16 cellular contexts compared by ENCODE assay signal in the genomic region with DNA sequence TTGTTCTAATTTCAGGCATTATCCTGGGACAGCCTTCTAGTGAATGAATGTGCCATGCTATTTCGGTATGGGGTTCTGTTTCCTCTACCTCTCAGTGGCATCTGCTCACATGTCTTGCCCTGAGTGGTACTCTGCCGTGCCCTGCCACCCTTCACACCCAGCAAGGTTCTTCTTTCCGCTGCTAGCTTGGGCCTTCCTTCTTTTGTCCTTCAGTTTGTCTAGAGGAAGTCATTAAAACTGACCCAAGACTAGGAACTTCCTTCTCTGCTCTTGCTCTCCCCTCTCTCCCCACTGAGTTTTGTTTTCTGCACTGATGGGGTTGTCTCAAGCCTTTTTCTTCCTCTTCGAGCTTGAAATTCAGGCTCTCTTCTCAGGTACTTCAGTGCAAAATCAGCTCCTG.
DNase-seq lines count a peak whose midpoint lies in the region; ATAC-seq and TF ChIP-seq lines count a peak whose summit lies in the region.
"Had no signal": no experiment of that assay in that cellular context is flagged by ENCODE, and none has a peak within 500 bp of the region (broad histone marks: within the 10 kb centered on the region; RNA-seq: fewer than 3 reads in every experiment).

No MANE protein-coding gene starts in this region.

- H3K4me3 ChIP-seq in left ventricle myocardium inferior = no peak overlapping the region
- H3K4me3 ChIP-seq in OCI-LY7 (ENCODE audit: low read depth, low read length, poor library complexity, severe bottlenecking) = no peak overlapping the region
- H3K4me3 ChIP-seq: ascending aorta, esophagus squamous epithelium, pancreas, Peyer's patch had no signal

- no peak overlapping the region for H3K27ac ChIP-seq in left ventricle myocardium inferior (replicated peaks)
- peak overlapping the region; percentile 38 for H3K27ac ChIP-seq in OCI-LY7 (ENCODE audit: low read depth, low read length, poor library complexity, severe bottlenecking)
- H3K27ac ChIP-seq: ascending aorta, pancreas, Peyer's patch had no signal

- H3K36me3 Mint-ChIP-seq in stimulated activated memory B cell treated with anti-CD40 and anti-IgM and Interleukin-4, amounts not matched to agents 10 μg/mL and 1 μg/mL and 100 μg/mL, for 72 hours = no peaks in the 10 kb centered on the region
- no peaks in the 10 kb centered on the region for H3K36me3 Mint-ChIP-seq in activated naive CD4-positive, alpha-beta T cell treated with anti-CD3 and anti-CD28 coated beads for 36 hours (ENCODE audit: low read depth)

- H4K20me1 ChIP-seq in OCI-LY7 (ENCODE audit: insufficient read depth, low read length) = no peaks in the 10 kb centered on the region

- intact Hi-C loops in Right ventricle myocardium inferior (cut with DNase I) (no loop called here), left ventricle myocardium inferior (cut with micrococcal nuclease) (no loop called here), OCI-LY7 (cut with micrococcal nuclease; ENCODE audit: unreplicated experiment) (no loop called here), left cardiac atrium (cut with DNase I) (no loop called here)
- intact Hi-C loops in activated naive CD4-positive, alpha-beta T cell treated with anti-CD3 and anti-CD28 coated beads for 36 hours (cut with micrococcal nuclease) = loop anchor here (10.0 kb wide), 1 partner anchor 729 kb away; no protein-coding TSS in a partner anchor

- H3K4me1 ChIP-seq in left ventricle myocardium inferior (peaks cover 5% of the 10 kb centered on the region), OCI-LY7 (ENCODE audit: insufficient read depth, low read length, poor library complexity, severe bottlenecking) (peaks cover 56% of the 10 kb centered on the region)
- H3K4me1 ChIP-seq: ascending aorta, pancreas, Peyer's patch had no signal

- CTCF ChIA-PET in OCI-LY7 (lab: Charles Lee; ENCODE audit: unreplicated experiment) = no interaction called here
- CTCF ChIA-PET in activated naive CD4-positive, alpha-beta T cell treated with anti-CD3 and anti-CD28 coated beads for 36 hours (lab: Charles Lee) = interaction anchor here (0.6 kb wide), 1 partner anchor 113 kb away, joined by 3 read pairs; no protein-coding TSS in a partner anchor

- no peaks in the 10 kb centered on the region for H3K27me3 Mint-ChIP-seq in stimulated activated memory B cell treated with anti-CD40 and anti-IgM and Interleukin-4, amounts not matched to agents 10 μg/mL and 1 μg/mL and 100 μg/mL, for 72 hours
- peaks cover 7% of the 10 kb centered on the region for H3K27me3 Mint-ChIP-seq in activated naive CD4-positive, alpha-beta T cell treated with anti-CD3 and anti-CD28 coated beads for 36 hours (ENCODE audit: low read depth)
- H3K27me3 Mint-ChIP-seq: activated CD8-positive, alpha-beta T cell treated with anti-CD3 and anti-CD28 coated beads for 36 hours had no signal

- BruUV-seq in OCI-LY7 (replicated peaks; lab: Mats Ljungman, UMichigan) = no TSS peak

- H3K27ac Mint-ChIP-seq in stimulated activated memory B cell treated with anti-CD40 and anti-IgM and Interleukin-4, amounts not matched to agents 10 μg/mL and 1 μg/mL and 100 μg/mL, for 72 hours = peak overlapping the region; percentile 38
- no peak overlapping the region for H3K27ac Mint-ChIP-seq in activated naive CD4-positive, alpha-beta T cell treated with anti-CD3 and anti-CD28 coated beads for 36 hours
- H3K27ac Mint-ChIP-seq: activated CD8-positive, alpha-beta T cell treated with anti-CD3 and anti-CD28 coated beads for 36 hours had no signal

- DNase-seq in Right ventricle myocardium inferior (ENCODE audit: missing footprints) (no peak), left ventricle myocardium inferior (no peak), OCI-LY7 (ENCODE audit: low spot score) (peak; percentile 61), left cardiac atrium (no peak), NCI-H2227 (lab: John Stamatoyannopoulos, UW; ENCODE audit: unreplicated experiment) (no peak), DMS 273 (lab: John Stamatoyannopoulos, UW; ENCODE audit: unreplicated experiment) (no peak)
- DNase-seq in activated naive CD4-positive, alpha-beta T cell treated with anti-CD3 and anti-CD28 coated beads for 36 hours = no peak
- DNase-seq: activated CD8-positive, alpha-beta T cell treated with anti-CD3 and anti-CD28 coated beads for 36 hours; activated effector memory CD4-positive, alpha-beta T cell treated with Interleukin-2 at 50 U/mL for 16 hours; cortex of kidney; esophagus squamous epithelium; NCI-H345; pancreas; Peyer's patch had no signal

- H3K36me3 ChIP-seq in left ventricle myocardium inferior (no peaks in the 10 kb centered on the region), OCI-LY7 (ENCODE audit: insufficient read depth, low read length) (no peaks in the 10 kb centered on the region; the same call in 1 of the 2 replicates)
- H3K36me3 ChIP-seq: ascending aorta, esophagus squamous epithelium, pancreas, Peyer's patch had no signal

- POLR2A ChIA-PET in OCI-LY7 (lab: Charles Lee) = interaction anchor here (0.9 kb wide), 1 partner anchor 9 kb away, joined by 4 read pairs; no protein-coding TSS in a partner anchor

- no peaks in the 10 kb centered on the region for H3K9me2 ChIP-seq in OCI-LY7 (ENCODE audit: insufficient read depth, low read length)

- H3K79me2 ChIP-seq in OCI-LY7 (ENCODE audit: insufficient read depth, low read depth, low read length) = no peaks in the 10 kb centered on the region

- H3K4me3 Mint-ChIP-seq in stimulated activated memory B cell treated with anti-CD40 and anti-IgM and Interleukin-4, amounts not matched to agents 10 μg/mL and 1 μg/mL and 100 μg/mL, for 72 hours = no peak overlapping the region
- H3K4me3 Mint-ChIP-seq in activated naive CD4-positive, alpha-beta T cell treated with anti-CD3 and anti-CD28 coated beads for 36 hours = no peak overlapping the region
- H3K4me3 Mint-ChIP-seq: activated CD8-positive, alpha-beta T cell treated with anti-CD3 and anti-CD28 coated beads for 36 hours had no signal

- H3K4me1 Mint-ChIP-seq in stimulated activated memory B cell treated with anti-CD40 and anti-IgM and Interleukin-4, amounts not matched to agents 10 μg/mL and 1 μg/mL and 100 μg/mL, for 72 hours = peaks cover 34% of the 10 kb centered on the region
- peaks cover 25% of the 10 kb centered on the region for H3K4me1 Mint-ChIP-seq in activated naive CD4-positive, alpha-beta T cell treated with anti-CD3 and anti-CD28 coated beads for 36 hours (ENCODE audit: low read depth)

- ATAC-seq in Right ventricle myocardium inferior = peak; percentile 66
- ATAC-seq in left cardiac atrium = peak; percentile 15 to 77
- no peak for ATAC-seq in stimulated activated memory B cell treated with anti-CD40 and anti-IgM and Interleukin-4, amounts not matched to agents 10 μg/mL and 1 μg/mL and 100 μg/mL, for 72 hours
- ATAC-seq: activated CD8-positive, alpha-beta T cell treated with anti-CD3 and anti-CD28 coated beads for 36 hours had no signal

- no peaks in the 10 kb centered on the region for H3K27me3 ChIP-seq in left ventricle myocardium inferior (ENCODE audit: low read depth)
- H3K27me3 ChIP-seq: ascending aorta, esophagus squamous epithelium, pancreas, Peyer's patch had no signal

- peak overlapping the region; percentile 43 for H3K4me2 ChIP-seq in OCI-LY7 (ENCODE audit: low read length)

- H3K9me3 Mint-ChIP-seq in stimulated activated memory B cell treated with anti-CD40 and anti-IgM and Interleukin-4, amounts not matched to agents 10 μg/mL and 1 μg/mL and 100 μg/mL, for 72 hours = no peaks in the 10 kb centered on the region
- no peaks in the 10 kb centered on the region for H3K9me3 Mint-ChIP-seq in activated naive CD4-positive, alpha-beta T cell treated with anti-CD3 and anti-CD28 coated beads for 36 hours

- H3K9me3 ChIP-seq in left ventricle myocardium inferior (replicated peaks) (no peaks in the 10 kb centered on the region), OCI-LY7 (ENCODE audit: low read length) (no peaks in the 10 kb centered on the region)
- H3K9me3 ChIP-seq: ascending aorta, esophagus squamous epithelium, pancreas, Peyer's patch had no signal

- TF ChIP-seq CTCF in left ventricle myocardium inferior (IDR thresholded peaks at IDR 0.05; ENCODE audit: borderline replicate concordance) = no peak
- TF ChIP-seq CTCF in OCI-LY7 (conservative IDR thresholded peaks at IDR 0.05; ENCODE audit: low read length) = no peak

- H2AFZ ChIP-seq in OCI-LY7 (ENCODE audit: low read length) = peak overlapping the region; percentile 94
